ENCODE assay signal across 8 cellular contexts in genomic region chr7:30740417-30741181, GRCh38. TPM values are rescaled to one million over a fixed set of nuclear protein-coding genes. Genes with fewer than 3 reads are reported as not detected.
DNase-seq lines count a peak whose midpoint lies in the region; ATAC-seq and TF ChIP-seq lines count a peak whose summit lies in the region.

No MANE protein-coding gene starts in this region.

- intact Hi-C loops in Right ventricle myocardium superior (cut with DNase I) (loop anchor here (5.0 to 10.0 kb wide), 2 partner anchors 116 to 232 kb away; no protein-coding TSS in a partner anchor), psoas muscle (cut with DNase I) (loop anchor here (2.0 to 5.0 kb wide), 3 partner anchors 58 to 116 kb away; partner anchors contain the start of gene CRHR2 (in 2 of the 2))

- no peak for TF ChIP-seq POLR2A in NB4 (IDR thresholded peaks at IDR 0.05; ENCODE audit: extremely low read depth, insufficient read length)

- DNase-seq in CD1c-positive myeloid dendritic cell (ENCODE audit: extremely low spot score) = peak; percentile 64
- peak; percentile 84 for DNase-seq in GM20000 (ENCODE audit: low spot score)
- DNase-seq in NB4 (ENCODE audit: low read depth) = peak; percentile 73
- DNase-seq in SKM-1 (lab: John Stamatoyannopoulos, UW; ENCODE audit: unreplicated experiment) = peak; percentile 36
- peak; percentile 69 to 85 for DNase-seq in activated naive CD4-positive, alpha-beta T cell treated with anti-CD3 and anti-CD28 coated beads, Interleukin-2, amount 50 U/mL, for 72 hours (ENCODE audit: low spot score in 2 of 2)
- DNase-seq in Right ventricle myocardium superior = peak; percentile 84
- DNase-seq in psoas muscle = peak; percentile 81 to 88
- DNase-seq in mesenteric fat pad (ENCODE audit: low spot score) = no peak

- TF ChIP-seq CTCF in GM20000 (IDR thresholded peaks at IDR 0.05; ENCODE audit: extremely low read depth, missing control alignments) (peak; percentile 99), NB4 (IDR thresholded peaks at IDR 0.05; ENCODE audit: low read depth, low read length) (peak; percentile 99), psoas muscle (IDR thresholded peaks at IDR 0.05) (peak; percentile 99)

- no peaks in the 10 kb centered on the region for H3K4me1 ChIP-seq in psoas muscle

- 39 to 40% (median 40%) methylated on average over 14 of the region's 14 CpGs for WGBS in psoas muscle, 3 donors

- H3K9me3 ChIP-seq in psoas muscle = no peaks in the 10 kb centered on the region

- peak; percentile 63 for ATAC-seq in activated naive CD4-positive, alpha-beta T cell treated with anti-CD3 and anti-CD28 coated beads, Interleukin-2, amount 50 U/mL, for 72 hours
- ATAC-seq in Right ventricle myocardium superior (ENCODE audit: poor library complexity) (peak; percentile 80), psoas muscle (peak; percentile 80 to 94 (median 88))

- H3K4me3 ChIP-seq in NB4 (ENCODE audit: low read depth, low read length) (no peak overlapping the region), psoas muscle (no peak overlapping the region)

- H3K9me3 Mint-ChIP-seq in activated naive CD4-positive, alpha-beta T cell treated with anti-CD3 and anti-CD28 coated beads, Interleukin-2, amount 50 U/mL, for 72 hours = peaks cover 0 to 8% of the 10 kb centered on the region in 2 donors

- no peaks in the 10 kb centered on the region for H3K36me3 ChIP-seq in psoas muscle (ENCODE audit: insufficient read depth in 1 of 2, low read depth in 1 of 2)

- H3K27ac ChIP-seq in psoas muscle = no peak overlapping the region

- no peaks in the 10 kb centered on the region for H3K36me3 Mint-ChIP-seq in activated naive CD4-positive, alpha-beta T cell treated with anti-CD3 and anti-CD28 coated beads, Interleukin-2, amount 50 U/mL, for 72 hours

- no peak overlapping the region for H3K27ac Mint-ChIP-seq in activated naive CD4-positive, alpha-beta T cell treated with anti-CD3 and anti-CD28 coated beads, Interleukin-2, amount 50 U/mL, for 72 hours

- no peaks in the 10 kb centered on the region for H3K27me3 ChIP-seq in psoas muscle (ENCODE audit: insufficient read depth in 3 of 3, low read length in 2 of 3)

RNA-seq across cellular contexts. Expression of gene INMT, which starts 11.3 kb away (rescaled TPM):
- under 1 TPM in 1 of 2 donors, not detected in 1; 0.33 TPM for total RNA-seq in activated naive CD4-positive, alpha-beta T cell treated with anti-CD3 and anti-CD28 coated beads, Interleukin-2, amount 50 U/mL, for 72 hours
- 40.4 TPM for total RNA-seq in Right ventricle myocardium superior
- 10 to 100 TPM in 2 of 4 donors, 1 to 10 TPM in 2; 2.3 to 32.0 (median 9.0) TPM for total RNA-seq in psoas muscle
- polyA plus RNA-seq in psoas muscle = 1 to 10 TPM; 2.4 to 4.6 (median 2.4) TPM
- 44.0 TPM for total RNA-seq in mesenteric fat pad

RNA-seq across cellular contexts. Expression of gene MINDY4, which starts 30.6 kb away (rescaled TPM):
- total RNA-seq in activated naive CD4-positive, alpha-beta T cell treated with anti-CD3 and anti-CD28 coated beads, Interleukin-2, amount 50 U/mL, for 72 hours = 1 to 10 TPM in 1 of 2 donors, under 1 TPM in 1; 0.32 to 1.9 TPM
- total RNA-seq in Right ventricle myocardium superior = 2.8 TPM
- total RNA-seq in psoas muscle = 1 to 10 TPM; 1.3 to 3.5 (median 2.0) TPM
- polyA plus RNA-seq in psoas muscle = 1 to 10 TPM in 2 of 3 donors, under 1 TPM in 1; 0.86 to 3.3 (median 1.1) TPM
- 6.8 TPM for total RNA-seq in mesenteric fat pad

RNA-seq across cellular contexts. Expression of gene CRHR2, which starts 58.3 kb away (rescaled TPM):
- not detected for total RNA-seq in activated naive CD4-positive, alpha-beta T cell treated with anti-CD3 and anti-CD28 coated beads, Interleukin-2, amount 50 U/mL, for 72 hours
- total RNA-seq in Right ventricle myocardium superior (0.24 TPM), psoas muscle (1 to 10 TPM in 1 of 4 donors, under 1 TPM in 3; 0.34 to 1.3 (median 0.42) TPM), mesenteric fat pad (0.19 TPM)
- under 1 TPM; 0.09 to 0.34 (median 0.30) TPM for polyA plus RNA-seq in psoas muscle
